Comparison of ENCODE assay signal across 27 cellular contexts in the genomic region with DNA sequence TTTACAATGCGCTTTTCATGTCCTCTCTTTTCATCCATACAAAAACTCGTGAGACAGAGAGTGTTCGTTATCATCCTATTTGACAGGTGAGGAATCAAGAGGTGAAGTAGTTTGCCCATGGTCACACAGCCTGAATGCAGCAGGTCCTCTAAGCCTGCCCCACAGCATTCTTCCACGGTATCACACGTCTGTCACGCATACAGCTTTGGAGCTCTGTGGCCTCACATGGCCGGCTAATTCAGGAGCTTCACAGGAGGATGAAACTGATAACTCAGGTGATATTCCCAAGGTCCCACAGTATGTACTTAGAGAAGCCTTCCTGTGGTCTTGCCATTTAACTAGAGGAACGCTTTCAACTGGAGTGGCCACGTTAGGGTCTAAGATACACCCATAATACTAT. TPM values are rescaled to one million over a fixed set of nuclear protein-coding genes. Genes with fewer than 3 reads are reported as not detected.
"Had no signal": no experiment of that assay in that cellular context is flagged by ENCODE, and none has a peak within 500 bp of the region (broad histone marks: within the 10 kb centered on the region; RNA-seq: fewer than 3 reads in every experiment).

No MANE protein-coding gene starts in this region.

- H3K27me3 ChIP-seq: ascending aorta, breast epithelium, cardiac muscle cell, colonic mucosa had no signal

- H3K4me3 ChIP-seq: ascending aorta, breast epithelium, cardiac muscle cell, colonic mucosa had no signal

- H3K27ac Mint-ChIP-seq: activated CD4-positive, alpha-beta memory T cell treated with anti-CD3 and anti-CD28 coated beads, Interleukin-2, amount 10 ng/mL, durations not matched to agents 7 days and 5 days; activated CD4-positive, alpha-beta T cell treated with anti-CD3 and anti-CD28 coated beads, Interleukin-2, amount 10 ng/mL, durations not matched to agents 7 days and 5 days; activated naive CD4-positive, alpha-beta T cell treated with anti-CD3 and anti-CD28 coated beads, Interleukin-2, amount 10 ng/mL, durations not matched to agents 7 days and 5 days; activated naive CD4-positive, alpha-beta T cell treated with anti-CD3 and anti-CD28 coated beads, Interleukin-2, amount 50 U/mL, for 72 hours; activated naive CD8-positive, alpha-beta T cell treated with anti-CD3 and anti-CD28 coated beads, Interleukin-2, amount 10 ng/mL, durations not matched to agents 7 days and 5 days; activated T-cell treated with anti-CD3 and anti-CD28 coated beads, Interleukin-2, amount 50 U/mL, for 24 hours; activated T-cell treated with anti-CD3 and anti-CD28 coated beads, Interleukin-2, amount 50 U/mL, for 72 hours; brain; WTC11 had no signal

- DNase-seq: activated CD4-positive, alpha-beta memory T cell treated with anti-CD3 and anti-CD28 coated beads, Interleukin-2, amount 10 ng/mL, durations not matched to agents 7 days and 5 days; activated CD4-positive, alpha-beta T cell treated with anti-CD3 and anti-CD28 coated beads for 1 hour; activated CD4-positive, alpha-beta T cell treated with anti-CD3 and anti-CD28 coated beads for 4 hours; activated CD4-positive, alpha-beta T cell treated with anti-CD3 and anti-CD28 coated beads, Interleukin-2, amount 10 ng/mL, durations not matched to agents 7 days and 5 days; activated CD4-positive, alpha-beta T cell treated with anti-CD3 and anti-CD28 coated beads, Interleukin-2, amount 50 U/mL, for 4 hours; activated CD8-positive, alpha-beta memory T cell treated with anti-CD3 and anti-CD28 coated beads, Interleukin-2, amount 50 U/mL, for 48 hours; activated gamma-delta T cell; activated naive CD4-positive, alpha-beta T cell; activated naive CD4-positive, alpha-beta T cell treated with anti-CD3 and anti-CD28 coated beads, Interleukin-2, amount 10 ng/mL, durations not matched to agents 7 days and 5 days; activated naive CD8-positive, alpha-beta T cell treated with anti-CD3 and anti-CD28 coated beads, Interleukin-2, amount 10 ng/mL, durations not matched to agents 7 days and 5 days; activated T-cell treated with anti-CD3 and anti-CD28 coated beads for 4 hours; activated T-cell treated with anti-CD3 and anti-CD28 coated beads, Interleukin-2, amount 50 U/mL, for 24 hours; activated T-cell treated with anti-CD3 and anti-CD28 coated beads, Interleukin-2, amount 50 U/mL, for 72 hours; central memory CD4-positive, alpha-beta T cell; cerebellar nuclear complex; colonic mucosa; effector CD8-positive, alpha-beta T cell; foreskin fibroblast; head of caudate nucleus; T-helper 2 cell had no signal

- H3K36me3 ChIP-seq: ascending aorta, breast epithelium, cardiac muscle cell, colonic mucosa had no signal

- H3K4me1 ChIP-seq: ascending aorta, breast epithelium, colonic mucosa had no signal

- H3K4me1 Mint-ChIP-seq: activated CD4-positive, alpha-beta memory T cell treated with anti-CD3 and anti-CD28 coated beads, Interleukin-2, amount 10 ng/mL, durations not matched to agents 7 days and 5 days; activated CD4-positive, alpha-beta T cell treated with anti-CD3 and anti-CD28 coated beads, Interleukin-2, amount 10 ng/mL, durations not matched to agents 7 days and 5 days; activated naive CD4-positive, alpha-beta T cell treated with anti-CD3 and anti-CD28 coated beads, Interleukin-2, amount 10 ng/mL, durations not matched to agents 7 days and 5 days; activated naive CD8-positive, alpha-beta T cell treated with anti-CD3 and anti-CD28 coated beads, Interleukin-2, amount 10 ng/mL, durations not matched to agents 7 days and 5 days had no signal

- H3K27ac ChIP-seq: ascending aorta, breast epithelium, cardiac muscle cell, colonic mucosa, epithelial cell of prostate had no signal

- ATAC-seq: activated naive CD4-positive, alpha-beta T cell treated with anti-CD3 and anti-CD28 coated beads, Interleukin-2, amount 50 U/mL, for 72 hours; activated T-cell treated with anti-CD3 and anti-CD28 coated beads, Interleukin-2, amount 50 U/mL, for 72 hours; WTC11 had no signal

- H3K4me3 Mint-ChIP-seq: activated CD4-positive, alpha-beta memory T cell treated with anti-CD3 and anti-CD28 coated beads, Interleukin-2, amount 10 ng/mL, durations not matched to agents 7 days and 5 days; activated CD4-positive, alpha-beta T cell treated with anti-CD3 and anti-CD28 coated beads, Interleukin-2, amount 10 ng/mL, durations not matched to agents 7 days and 5 days; activated naive CD4-positive, alpha-beta T cell treated with anti-CD3 and anti-CD28 coated beads, Interleukin-2, amount 10 ng/mL, durations not matched to agents 7 days and 5 days; activated naive CD8-positive, alpha-beta T cell treated with anti-CD3 and anti-CD28 coated beads, Interleukin-2, amount 10 ng/mL, durations not matched to agents 7 days and 5 days; activated T-cell treated with anti-CD3 and anti-CD28 coated beads, Interleukin-2, amount 50 U/mL, for 24 hours; activated T-cell treated with anti-CD3 and anti-CD28 coated beads, Interleukin-2, amount 50 U/mL, for 72 hours; brain; WTC11 had no signal

- H3K36me3 Mint-ChIP-seq: activated naive CD4-positive, alpha-beta T cell treated with anti-CD3 and anti-CD28 coated beads, Interleukin-2, amount 10 ng/mL, durations not matched to agents 7 days and 5 days; activated naive CD4-positive, alpha-beta T cell treated with anti-CD3 and anti-CD28 coated beads, Interleukin-2, amount 50 U/mL, for 72 hours; activated naive CD8-positive, alpha-beta T cell treated with anti-CD3 and anti-CD28 coated beads, Interleukin-2, amount 10 ng/mL, durations not matched to agents 7 days and 5 days; brain; WTC11 had no signal

- H3K9me3 Mint-ChIP-seq: activated CD4-positive, alpha-beta memory T cell treated with anti-CD3 and anti-CD28 coated beads, Interleukin-2, amount 10 ng/mL, durations not matched to agents 7 days and 5 days; activated CD4-positive, alpha-beta T cell treated with anti-CD3 and anti-CD28 coated beads, Interleukin-2, amount 10 ng/mL, durations not matched to agents 7 days and 5 days; activated naive CD4-positive, alpha-beta T cell treated with anti-CD3 and anti-CD28 coated beads, Interleukin-2, amount 10 ng/mL, durations not matched to agents 7 days and 5 days; activated naive CD4-positive, alpha-beta T cell treated with anti-CD3 and anti-CD28 coated beads, Interleukin-2, amount 50 U/mL, for 72 hours; activated naive CD8-positive, alpha-beta T cell treated with anti-CD3 and anti-CD28 coated beads, Interleukin-2, amount 10 ng/mL, durations not matched to agents 7 days and 5 days; activated T-cell treated with anti-CD3 and anti-CD28 coated beads, Interleukin-2, amount 50 U/mL, for 24 hours; activated T-cell treated with anti-CD3 and anti-CD28 coated beads, Interleukin-2, amount 50 U/mL, for 72 hours had no signal

RNA-seq across cellular contexts. Expression of a gene that starts 59.0 kb away (rescaled TPM):
- total RNA-seq: activated CD4-positive, alpha-beta memory T cell treated with anti-CD3 and anti-CD28 coated beads, Interleukin-2, amount 10 ng/mL, durations not matched to agents 7 days and 5 days; activated naive CD8-positive, alpha-beta T cell treated with anti-CD3 and anti-CD28 coated beads, Interleukin-2, amount 10 ng/mL, durations not matched to agents 7 days and 5 days had no signal
